Comparison of ENCODE assay signal across 10 cellular contexts in the genomic region with DNA sequence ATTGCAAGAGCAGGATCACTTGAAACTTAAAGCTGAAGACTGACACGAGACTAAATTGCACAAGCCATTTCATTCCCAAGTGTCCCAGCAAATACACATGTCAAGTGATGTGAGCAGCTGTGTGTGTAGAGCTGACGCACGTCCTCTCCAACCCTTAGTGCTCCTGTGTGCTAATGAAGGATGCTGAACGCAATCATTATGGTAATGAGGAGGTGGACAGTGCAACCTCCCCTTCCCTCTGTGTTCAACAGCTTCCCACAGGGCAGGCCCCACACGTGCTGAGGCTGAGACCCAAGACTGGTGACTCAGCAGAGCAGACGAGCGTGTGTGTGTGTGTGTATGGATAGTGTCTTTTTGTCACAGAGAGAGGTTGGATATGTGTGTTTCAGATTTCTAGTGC.
DNase-seq lines count a peak whose midpoint lies in the region; ATAC-seq and TF ChIP-seq lines count a peak whose summit lies in the region.
"Had no signal": no experiment of that assay in that cellular context is flagged by ENCODE, and none has a peak within 500 bp of the region (broad histone marks: within the 10 kb centered on the region; RNA-seq: fewer than 3 reads in every experiment).

No MANE protein-coding gene starts in this region.

- no peaks in the 10 kb centered on the region for H3K4me1 Mint-ChIP-seq in activated CD8-positive, alpha-beta memory T cell treated with anti-CD3 and anti-CD28 coated beads, Interleukin-2, amount 10 ng/mL, durations not matched to agents 7 days and 5 days

- H2BK12ac ChIP-seq in trophoblast cell (ENCODE audit: low read length): no peak overlapping the region

- H3K14ac ChIP-seq in trophoblast cell (ENCODE audit: low read length): no peak overlapping the region

- no peak overlapping the region for H2AFZ ChIP-seq in trophoblast cell (ENCODE audit: insufficient read depth, low read length, poor library complexity)

- no peaks in the 10 kb centered on the region for H3K27me3 Mint-ChIP-seq in activated CD8-positive, alpha-beta memory T cell treated with anti-CD3 and anti-CD28 coated beads, Interleukin-2, amount 10 ng/mL, durations not matched to agents 7 days and 5 days

- peaks cover 13% of the 10 kb centered on the region for H3K9me3 Mint-ChIP-seq in activated CD8-positive, alpha-beta memory T cell treated with anti-CD3 and anti-CD28 coated beads, Interleukin-2, amount 10 ng/mL, durations not matched to agents 7 days and 5 days (ENCODE audit: low read depth)

- H3K4ac ChIP-seq in trophoblast cell (ENCODE audit: low read depth, low read length): no peak overlapping the region

- H4K12ac ChIP-seq in trophoblast cell (ENCODE audit: low read depth, low read length): no peak overlapping the region

- no peak overlapping the region for H3K9ac ChIP-seq in trophoblast cell (ENCODE audit: low read length)

- no peak overlapping the region for H4K8ac ChIP-seq in trophoblast cell (ENCODE audit: low read depth, low read length)

- H3K4me1 ChIP-seq in left ventricle myocardium inferior: no peaks in the 10 kb centered on the region
- no peaks in the 10 kb centered on the region for H3K4me1 ChIP-seq in trophoblast cell (ENCODE audit: control insufficient read depth in 1 of 2, insufficient read depth in 2 of 2, low read length in 2 of 2)

- H3K23ac ChIP-seq in trophoblast cell (ENCODE audit: low read length): no peak overlapping the region

- intact Hi-C loops in left ventricle myocardium inferior (cut with micrococcal nuclease): no loop called here

- no peak for ATAC-seq in activated CD8-positive, alpha-beta memory T cell treated with anti-CD3 and anti-CD28 coated beads, Interleukin-2, amount 10 ng/mL, durations not matched to agents 7 days and 5 days
- ATAC-seq in HG03521 (IDR thresholded peaks at IDR 0.05; ENCODE audit: unreplicated experiment) (no peak), left lobe of liver (no peak)

- no peak overlapping the region for H2BK5ac ChIP-seq in trophoblast cell (ENCODE audit: low read depth, low read length, poor library complexity)

- no peaks in the 10 kb centered on the region for H3K36me3 Mint-ChIP-seq in activated CD8-positive, alpha-beta memory T cell treated with anti-CD3 and anti-CD28 coated beads, Interleukin-2, amount 10 ng/mL, durations not matched to agents 7 days and 5 days

- no peak overlapping the region for H3K4me3 Mint-ChIP-seq in activated CD8-positive, alpha-beta memory T cell treated with anti-CD3 and anti-CD28 coated beads, Interleukin-2, amount 10 ng/mL, durations not matched to agents 7 days and 5 days

- CTCF ChIA-PET in activated CD8-positive, alpha-beta memory T cell treated with anti-CD3 and anti-CD28 coated beads, Interleukin-2, amount 10 ng/mL, durations not matched to agents 7 days and 5 days (lab: Charles Lee): no interaction called here

- H3K9me3 ChIP-seq in left ventricle myocardium inferior (replicated peaks) (peaks cover 14% of the 10 kb centered on the region), trophoblast cell (ENCODE audit: insufficient read depth, low read depth, low read length) (no peaks in the 10 kb centered on the region)

- H3K27me3 ChIP-seq in left ventricle myocardium inferior (ENCODE audit: low read depth) (no peaks in the 10 kb centered on the region), trophoblast cell (ENCODE audit: insufficient read depth, low read length) (no peaks in the 10 kb centered on the region)
- H3K27me3 ChIP-seq: cardiac muscle cell had no signal

- H2BK120ac ChIP-seq in trophoblast cell (ENCODE audit: insufficient read depth, low read length, poor library complexity): no peak overlapping the region

- H2AK5ac ChIP-seq in trophoblast cell (ENCODE audit: low read length): no peak overlapping the region

- peak; percentile 46 for DNase-seq in HT1080 (ENCODE audit: low read depth)
- peak; percentile 55 for DNase-seq in astrocyte of the cerebellum (ENCODE audit: low read depth)
- DNase-seq in left ventricle myocardium inferior: peak; percentile 31
- DNase-seq in substantia nigra (lab: John Stamatoyannopoulos, UW): peak in 23 of 49 donors; percentile 14 to 64 (median 33)
- no peak for DNase-seq in activated CD8-positive, alpha-beta memory T cell treated with anti-CD3 and anti-CD28 coated beads, Interleukin-2, amount 10 ng/mL, durations not matched to agents 7 days and 5 days
- DNase-seq in trophoblast cell: no peak
- DNase-seq in left lobe of liver (ENCODE audit: low spot score): no peak
- DNase-seq: activated CD4-positive, alpha-beta T cell treated with anti-CD3 and anti-CD28 coated beads for 1 hour had no signal

- H3K4me3 ChIP-seq in astrocyte of the cerebellum (ENCODE audit: low read depth, low read length) (no peak overlapping the region), left ventricle myocardium inferior (no peak overlapping the region), trophoblast cell (ENCODE audit: low read depth, low read length) (no peak overlapping the region)
- H3K4me3 ChIP-seq: cardiac muscle cell had no signal

- H3K36me3 ChIP-seq in left ventricle myocardium inferior (no peaks in the 10 kb centered on the region), trophoblast cell (ENCODE audit: control insufficient read depth in 1 of 2, insufficient read depth in 2 of 2, low read length in 2 of 2) (no peaks in the 10 kb centered on the region)
- H3K36me3 ChIP-seq: cardiac muscle cell had no signal

- in situ Hi-C loops in astrocyte of the cerebellum (cut with HindIII; ENCODE audit: low sequenced_read_pairs): no loop called here

- TF ChIP-seq CTCF in astrocyte of the cerebellum (IDR thresholded peaks at IDR 0.05; ENCODE audit: low read depth, low read length, missing control alignments) (no peak), left ventricle myocardium inferior (IDR thresholded peaks at IDR 0.05; ENCODE audit: borderline replicate concordance) (no peak)

- H3K27ac Mint-ChIP-seq in activated CD8-positive, alpha-beta memory T cell treated with anti-CD3 and anti-CD28 coated beads, Interleukin-2, amount 10 ng/mL, durations not matched to agents 7 days and 5 days: no peak overlapping the region

- no peak overlapping the region for H3K18ac ChIP-seq in trophoblast cell (ENCODE audit: low read length)

- H3K79me2 ChIP-seq in trophoblast cell (ENCODE audit: control insufficient read depth, insufficient read depth, low read length, poor library complexity): no peaks in the 10 kb centered on the region

- no peaks in the 10 kb centered on the region for H3K79me1 ChIP-seq in trophoblast cell (ENCODE audit: low read length)

- peak overlapping the region; percentile 38 for H3K27ac ChIP-seq in left ventricle myocardium inferior (replicated peaks)
- peak overlapping the region; percentile 85 for H3K27ac ChIP-seq in substantia nigra (ENCODE audit: low read depth, low read length, poor library complexity, severe bottlenecking)
- H3K27ac ChIP-seq in trophoblast cell (ENCODE audit: low read depth, low read length): no peak overlapping the region
- H3K27ac ChIP-seq: cardiac muscle cell had no signal

- no peak overlapping the region for H3K4me2 ChIP-seq in trophoblast cell (ENCODE audit: low read length)

- no peak overlapping the region for H4K91ac ChIP-seq in trophoblast cell (ENCODE audit: low read depth, low read length)

- WGBS in trophoblast cell (ENCODE audit: extremely low coverage, insufficient coverage, insufficient read length): no CpG with 5 or more reads among the region's 7 CpGs

Comparison
In these comparisons a context has a peak if more than half of its experiments do, and no peak if none do; other contexts are left out.
1. DNase-seq: peak in HT1080 (single experiment), astrocyte of the cerebellum (single experiment) and left ventricle myocardium inferior (single experiment); none in activated CD8-positive, alpha-beta memory T cell treated with anti-CD3 and anti-CD28 coated beads, Interleukin-2, amount 10 ng/mL, durations not matched to agents 7 days and 5 days (single experiment), trophoblast cell (0 of 2) and left lobe of liver (single experiment).